22 cellular contexts compared by ENCODE assay signal in genomic region chr20:46311039-46311650, GRCh38. TPM values are rescaled to one million over a fixed set of nuclear protein-coding genes. Genes with fewer than 3 reads are reported as not detected.
DNase-seq lines count a peak whose midpoint lies in the region; ATAC-seq, FAIRE-seq and TF ChIP-seq lines count a peak whose summit lies in the region.
"Had no signal": no experiment of that assay in that cellular context is flagged by ENCODE, and none has a peak within 500 bp of the region (broad histone marks: within the 10 kb centered on the region; RNA-seq: fewer than 3 reads in every experiment).

No MANE protein-coding gene starts in this region.

- no peaks in the 10 kb centered on the region for H3K9me2 ChIP-seq in GM23338 (ENCODE audit: insufficient read depth)

- peaks cover 9% of the 10 kb centered on the region; the same call in 1 of the 2 replicates for H4K20me1 ChIP-seq in GM23338 (replicated peaks; ENCODE audit: insufficient read depth)

- TF ChIP-seq POLR2A in GM12891 (IDR thresholded peaks at IDR 0.05; ENCODE audit: low read depth, low read length): no peak

- FAIRE-seq in bronchial epithelial cell (lab: Jason Lieb, UNC) (no peak), GM12891 (lab: Jason Lieb, UNC) (no peak)
- FAIRE-seq: astrocyte had no signal

- no peaks in the 10 kb centered on the region for H3K79me2 ChIP-seq in GM23338 (replicated peaks; ENCODE audit: insufficient read depth)
- H3K79me2 ChIP-seq: hepatocyte had no signal

- peaks cover 90% of the 10 kb centered on the region for H3K27me3 ChIP-seq in GM23338 (ENCODE audit: insufficient read depth)
- H3K27me3 ChIP-seq in bronchial epithelial cell (ENCODE audit: control insufficient read depth, insufficient read depth, low read length): peaks cover 59% of the 10 kb centered on the region
- peaks cover 6 to 22% (median 17%) of the 10 kb centered on the region in 4 donors for H3K27me3 ChIP-seq in liver (ENCODE audit: control insufficient read depth in 4 of 4, insufficient read depth in 4 of 4, low read length in 3 of 4)

- H3K9me3 Mint-ChIP-seq in GM23338: no peaks in the 10 kb centered on the region
- no peaks in the 10 kb centered on the region for H3K9me3 Mint-ChIP-seq in activated T-cell treated with anti-CD3 and anti-CD28 coated beads, Interleukin-2, amount 50 U/mL, for 4 hours
- H3K9me3 Mint-ChIP-seq in effector memory CD8-positive, alpha-beta T cell: no peaks in the 10 kb centered on the region
- H3K9me3 Mint-ChIP-seq: activated T-cell treated with anti-CD3 and anti-CD28 coated beads, Interleukin-2, amount 50 U/mL, for 72 hours; endodermal cell had no signal

- H3K27ac ChIP-seq in GM23338 (ENCODE audit: low read depth): no peak overlapping the region
- no peak overlapping the region for H3K27ac ChIP-seq in liver (ENCODE audit: low read depth in 1 of 2, low read length in 2 of 2)
- H3K27ac ChIP-seq: hepatocyte, lower lobe of right lung had no signal

- H3K4me1 ChIP-seq in GM23338 (ENCODE audit: insufficient read depth) (peaks cover 11% of the 10 kb centered on the region; the same call in 1 of the 2 replicates), liver (ENCODE audit: control insufficient read depth in 4 of 4, insufficient read depth in 4 of 4, low read length in 3 of 4) (peaks cover 11 to 31% (median 20%) of the 10 kb centered on the region in 4 donors)
- H3K4me1 ChIP-seq: HAP-1 had no signal

- no peak overlapping the region for H3K27ac Mint-ChIP-seq in GM23338
- H3K27ac Mint-ChIP-seq in effector memory CD8-positive, alpha-beta T cell: no peak overlapping the region
- H3K27ac Mint-ChIP-seq: activated T-cell treated with anti-CD3 and anti-CD28 coated beads, Interleukin-2, amount 50 U/mL, for 72 hours; endodermal cell had no signal

- H3K4me3 ChIP-seq in GM23338 (no peak overlapping the region), bronchial epithelial cell (ENCODE audit: low read depth, low read length) (no peak overlapping the region), liver (ENCODE audit: low read depth in 1 of 3, low read length in 3 of 3) (no peak overlapping the region)
- H3K4me3 ChIP-seq: hepatocyte, lower lobe of right lung had no signal

- H3K36me3 ChIP-seq in GM23338 (ENCODE audit: insufficient read depth) (no peaks in the 10 kb centered on the region), bronchial epithelial cell (ENCODE audit: control insufficient read depth, insufficient read depth, low read length) (no peaks in the 10 kb centered on the region), liver (ENCODE audit: control insufficient read depth in 4 of 4, insufficient read depth in 3 of 4, low read depth in 1 of 4, low read length in 3 of 4) (no peaks in the 10 kb centered on the region)
- H3K36me3 ChIP-seq: HAP-1, lower lobe of right lung had no signal

- peaks cover 72% of the 10 kb centered on the region for H3K27me3 Mint-ChIP-seq in GM23338 (ENCODE audit: insufficient read depth, low read depth, poor library complexity)
- H3K27me3 Mint-ChIP-seq in activated T-cell treated with anti-CD3 and anti-CD28 coated beads, Interleukin-2, amount 50 U/mL, for 4 hours (ENCODE audit: low read depth): peaks cover 82% of the 10 kb centered on the region
- peaks cover 78 to 85% of the 10 kb centered on the region in 2 donors for H3K27me3 Mint-ChIP-seq in effector memory CD8-positive, alpha-beta T cell

- WGBS in liver: 15% methylated on average over 5 of the region's 5 CpGs

- ATAC-seq in GM23338: no peak
- ATAC-seq in activated T-cell treated with anti-CD3 and anti-CD28 coated beads, Interleukin-2, amount 50 U/mL, for 4 hours: no peak
- ATAC-seq in effector memory CD8-positive, alpha-beta T cell (replicated peaks): no peak
- ATAC-seq: activated T-cell treated with anti-CD3 and anti-CD28 coated beads, Interleukin-2, amount 50 U/mL, for 72 hours; lower lobe of right lung had no signal

- no peak overlapping the region for H3K9ac ChIP-seq in liver (ENCODE audit: low read depth in 1 of 2, low read length in 2 of 2)

- peaks cover 10% of the 10 kb centered on the region for H3K4me1 Mint-ChIP-seq in GM23338
- peaks cover 11% of the 10 kb centered on the region for H3K4me1 Mint-ChIP-seq in activated T-cell treated with anti-CD3 and anti-CD28 coated beads, Interleukin-2, amount 50 U/mL, for 4 hours (ENCODE audit: low read depth)
- peaks cover 8 to 10% of the 10 kb centered on the region in 2 donors for H3K4me1 Mint-ChIP-seq in effector memory CD8-positive, alpha-beta T cell (ENCODE audit: low read depth in 2 of 2)

- no peak for TF ChIP-seq CTCF in GM23338 (conservative IDR thresholded peaks at IDR 0.05; ENCODE audit: low read depth in 2 of 2)
- TF ChIP-seq CTCF in bronchial epithelial cell (IDR thresholded peaks at IDR 0.05; ENCODE audit: insufficient read depth, low read length, severe bottlenecking): no peak
- no peak for TF ChIP-seq CTCF in liver (IDR thresholded peaks at IDR 0.05; ENCODE audit: low read depth, low read length, missing input control)

- H3K4me3 Mint-ChIP-seq in GM23338: peak overlapping the region; percentile 64; the same call in 2 of the 3 replicates
- no peak overlapping the region for H3K4me3 Mint-ChIP-seq in activated T-cell treated with anti-CD3 and anti-CD28 coated beads, Interleukin-2, amount 50 U/mL, for 4 hours
- H3K4me3 Mint-ChIP-seq in effector memory CD8-positive, alpha-beta T cell: no peak overlapping the region

- no peak overlapping the region for H2AFZ ChIP-seq in GM23338
- H2AFZ ChIP-seq: hepatocyte had no signal

- no peak for TF ChIP-seq EP300 in Ishikawa (IDR thresholded peaks at IDR 0.05; ENCODE audit: borderline replicate concordance)

- TF ChIP-seq RAD21 in Ishikawa (IDR thresholded peaks at IDR 0.05; ENCODE audit: low read depth) (no peak), liver (IDR thresholded peaks at IDR 0.05) (peak in 1 of 2 donors; percentile 3)

- 0 out of 2 replicates have a peak, but pooled peaks cover 6% of the 10 kb centered on the region for H3F3A ChIP-seq in GM23338 (replicated peaks; ENCODE audit: low read depth)

- H3K4me2 ChIP-seq in GM23338: no peak overlapping the region
- H3K4me2 ChIP-seq: hepatocyte had no signal

- DNase-seq in GM23338 (ENCODE audit: low spot score): no peak
- peak; percentile 46 for DNase-seq in bronchial epithelial cell (ENCODE audit: low read depth)
- no peak for DNase-seq in activated T-cell treated with anti-CD3 and anti-CD28 coated beads, Interleukin-2, amount 50 U/mL, for 4 hours
- no peak for DNase-seq in effector memory CD8-positive, alpha-beta T cell
- no peak for DNase-seq in GM12891 (ENCODE audit: insufficient read length, low spot score)
- DNase-seq: activated CD4-positive, CD25-positive, alpha-beta regulatory T cell treated with anti-CD3 and anti-CD28 coated beads, Interleukin-2, amount 50 U/mL, for 72 hours; activated naive CD4-positive, alpha-beta T cell treated with anti-CD3 and anti-CD28 coated beads, Interleukin-2, amount 50 U/mL, for 16 hours; activated T-cell treated with anti-CD3 and anti-CD28 coated beads, Interleukin-2, amount 50 U/mL, for 72 hours; CD8-positive, alpha-beta memory T cell; DMS79 treated with DMSO at 0.1 percent for 48 hours; endodermal cell; islet precursor cell; lower lobe of right lung; MM.1S; NCI-H1694; NCI-H510A; stimulated activated CD8-positive, alpha-beta memory T cell treated with anti-CD3 and anti-CD28 coated beads, Interleukin-4, amount 100 ng/mL, for 48 hours had no signal

- H3K36me3 Mint-ChIP-seq in GM23338 (ENCODE audit: low read depth): no peaks in the 10 kb centered on the region; the same call in 2 of the 3 replicates
- no peaks in the 10 kb centered on the region for H3K36me3 Mint-ChIP-seq in activated T-cell treated with anti-CD3 and anti-CD28 coated beads, Interleukin-2, amount 50 U/mL, for 4 hours (ENCODE audit: insufficient read depth)
- H3K36me3 Mint-ChIP-seq in effector memory CD8-positive, alpha-beta T cell (ENCODE audit: insufficient read depth): no peaks in the 10 kb centered on the region
- H3K36me3 Mint-ChIP-seq: CD8-positive, alpha-beta memory T cell had no signal

- no peaks in the 10 kb centered on the region for H3K9me3 ChIP-seq in liver (ENCODE audit: control insufficient read depth in 4 of 4, low read length in 3 of 4)
- H3K9me3 ChIP-seq: HAP-1, lower lobe of right lung had no signal

TF ChIP-seq in GM23338, 12 proteins besides CTCF, POLR2A, EP300 and RAD21 (continues in another document):
- TF ChIP-seq STAT1 (IDR thresholded peaks at IDR 0.05; ENCODE audit: unreplicated experiment): no peak

TF ChIP-seq in Ishikawa, 13 proteins besides CTCF, POLR2A, EP300 and RAD21:
- 0 out of 2 replicates have a peak, but pooled peaks have one; percentile 8 for TF ChIP-seq CEBPB (IDR thresholded peaks at IDR 0.05)
- no peak for TF ChIP-seq TAF1 (IDR thresholded peaks at IDR 0.05; ENCODE audit: low read depth)
- TF ChIP-seq YY1 (IDR thresholded peaks at IDR 0.05; ENCODE audit: low read depth): no peak

TF ChIP-seq in liver, 16 proteins besides CTCF, POLR2A, EP300 and RAD21 (continues in another document):
- TF ChIP-seq HNF4A (conservative IDR thresholded peaks at IDR 0.05): peak; percentile 61 to 66
- TF ChIP-seq JUND (IDR thresholded peaks at IDR 0.05): no peak

TF ChIP-seq in GM12891, 5 proteins besides CTCF, POLR2A, EP300 and RAD21:
- no peak for TF ChIP-seq SPI1 (IDR thresholded peaks at IDR 0.05; ENCODE audit: low read depth, low read length)

RNA-seq across cellular contexts. Expression of gene CDH22, which starts 2.8 kb away (rescaled TPM):
- total RNA-seq in GM23338 (2014; rRNA removed; shearing (Covaris generic)): 0.10 and 0.31 TPM in 2 replicates
- polyA plus RNA-seq in GM23338 (2016; fragmentation: Nextera tagmentation; extraction: Ambion mirVana) (0.08 and 0.16 TPM in 2 replicates), liver (under 1 TPM in 1 of 2 donors, not detected in 1; 0.02 TPM)
- total RNA-seq in bronchial epithelial cell (not detected in 2 replicates), liver (not detected)
- total RNA-seq in activated T-cell treated with anti-CD3 and anti-CD28 coated beads, Interleukin-2, amount 50 U/mL, for 4 hours: not detected
- polyA plus RNA-seq in GM12891 (2012; ENCODE audit: low read depth, missing spikeins): 0.12 TPM
- total RNA-seq: activated T-cell treated with anti-CD3 and anti-CD28 coated beads, Interleukin-2, amount 50 U/mL, for 72 hours; astrocyte; CD8-positive, alpha-beta memory T cell; hepatocyte had no signal
- polyA plus RNA-seq: CD8-positive, alpha-beta memory T cell; hepatocyte had no signal
